ENCODE assay signal across 13 cellular contexts in the genomic region with DNA sequence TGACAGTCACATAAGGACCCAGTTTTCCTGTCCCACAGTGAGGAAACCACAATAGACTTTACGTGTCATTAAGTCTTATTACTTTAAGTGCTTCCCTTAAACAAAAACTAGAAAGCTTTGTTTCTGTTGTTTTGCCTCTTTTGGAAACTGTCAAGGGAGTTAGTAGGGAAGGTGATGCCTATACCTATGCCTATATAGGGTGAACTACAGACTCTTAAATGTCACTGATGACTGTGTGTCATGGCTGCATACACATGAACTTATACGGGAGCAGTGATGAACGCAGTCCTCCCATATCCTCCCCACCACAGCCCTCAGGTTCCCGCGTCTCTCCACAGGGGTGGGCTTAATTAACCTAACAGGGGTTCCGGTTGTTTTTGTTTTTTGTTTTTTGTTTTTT.
DNase-seq lines count a peak whose midpoint lies in the region; ATAC-seq, FAIRE-seq and TF ChIP-seq lines count a peak whose summit lies in the region.
"Had no signal": no experiment of that assay in that cellular context is flagged by ENCODE, and none has a peak within 500 bp of the region (broad histone marks: within the 10 kb centered on the region; RNA-seq: fewer than 3 reads in every experiment).

No MANE protein-coding gene starts in this region.

- no peak for TF ChIP-seq CTCF in heart right ventricle (IDR thresholded peaks at IDR 0.05)
- no peak for TF ChIP-seq CTCF in kidney (IDR thresholded peaks at IDR 0.05; ENCODE audit: borderline replicate concordance, extremely low read depth, insufficient read depth)
- TF ChIP-seq CTCF in psoas muscle (IDR thresholded peaks at IDR 0.05) = no peak

- peaks cover 14 to 44% (median 33%) of the 10 kb centered on the region in 9 donors for H3K4me1 ChIP-seq in heart right ventricle
- peaks cover 0 to 2% of the 10 kb centered on the region in 2 donors for H3K4me1 ChIP-seq in kidney (ENCODE audit: control insufficient read depth in 1 of 2, insufficient read depth in 1 of 2, low read depth in 1 of 2, low read length in 2 of 2)
- peaks cover 35% of the 10 kb centered on the region for H3K4me1 ChIP-seq in psoas muscle
- no peaks in the 10 kb centered on the region for H3K4me1 ChIP-seq in urinary bladder (ENCODE audit: insufficient read depth)

- H3K9me3 ChIP-seq in heart right ventricle = no peaks in the 10 kb centered on the region
- no peaks in the 10 kb centered on the region for H3K9me3 ChIP-seq in kidney (ENCODE audit: control insufficient read depth in 1 of 2, low read length in 2 of 2)
- H3K9me3 ChIP-seq in psoas muscle = no peaks in the 10 kb centered on the region

- DNase-seq in heart right ventricle (no peak), cardiac septum (ENCODE audit: low spot score) (no peak), kidney (no peak), psoas muscle (no peak), HPDE6-E6E7 (ENCODE audit: extremely low spot score) (no peak), G401 (ENCODE audit: low spot score) (no peak), inferior parietal cortex (ENCODE audit: extremely low spot score) (no peak)
- DNase-seq: CD4-positive, alpha-beta T cell; hippocampal formation; NCI-H748 treated with DMSO at 0.1 percent for 48 hours had no signal

- no peak for FAIRE-seq in kidney (lab: Jason Lieb, UNC)
- FAIRE-seq: RCC 7860 had no signal

- 83 to 87% methylated on average over 6 of the region's 6 CpGs for WGBS in heart right ventricle, 2 donors
- WGBS in psoas muscle, 3 donors = 90 to 93% (median 92%) methylated on average over 6 of the region's 6 CpGs
- WGBS in urinary bladder = 73% methylated on average over 6 of the region's 6 CpGs

- H3K9ac ChIP-seq in kidney (ENCODE audit: low read length in 2 of 2) = no peak overlapping the region

- in situ Hi-C loops in G401 (cut with HindIII; ENCODE audit: low sequenced_read_pairs) = no loop called here

- H3K27ac ChIP-seq in heart right ventricle = peak overlapping the region; percentile 31 to 96 (median 88)
- H3K27ac ChIP-seq in kidney (ENCODE audit: low read depth in 2 of 2, low read length in 2 of 2) = peak overlapping the region; percentile 1 to 29
- peak overlapping the region; percentile 82 for H3K27ac ChIP-seq in psoas muscle
- H3K27ac ChIP-seq in urinary bladder (ENCODE audit: low read depth) = peak overlapping the region; percentile 68

- no peaks in the 10 kb centered on the region for H3K27me3 ChIP-seq in heart right ventricle
- H3K27me3 ChIP-seq in psoas muscle (ENCODE audit: insufficient read depth in 3 of 3, low read length in 2 of 3) = no peaks in the 10 kb centered on the region

- H3K36me3 ChIP-seq in heart right ventricle (no peaks in the 10 kb centered on the region), kidney (ENCODE audit: control insufficient read depth in 1 of 2, insufficient read depth in 2 of 2, low read length in 2 of 2) (no peaks in the 10 kb centered on the region), psoas muscle (ENCODE audit: insufficient read depth in 1 of 2, low read depth in 1 of 2) (no peaks in the 10 kb centered on the region), urinary bladder (ENCODE audit: insufficient read depth) (no peaks in the 10 kb centered on the region)

- intact Hi-C loops in heart right ventricle (cut with DNase I) (loop anchor here in 2 of 10 donors (5.0 to 10.0 kb wide), 3 partner anchors 91 to 152 kb away; no protein-coding TSS in a partner anchor), cardiac septum (cut with DNase I) (no loop called here), kidney (cut with DNase I) (no loop called here), psoas muscle (cut with DNase I) (loop anchor here (5.0 to 10.0 kb wide), 2 partner anchors 86 to 88 kb away; no protein-coding TSS in a partner anchor)

- H3K4me3 ChIP-seq in heart right ventricle (no peak overlapping the region), kidney (ENCODE audit: low read length in 2 of 2) (no peak overlapping the region), psoas muscle (no peak overlapping the region), urinary bladder (ENCODE audit: low read depth, low read length) (no peak overlapping the region)

- ATAC-seq in heart right ventricle (no peak), psoas muscle (peak in 1 of 4 donors; percentile 19)
- ATAC-seq: activated naive CD4-positive, alpha-beta T cell treated with anti-CD3 and anti-CD28 coated beads, Interleukin-2, amount 50 U/mL, for 72 hours had no signal

Comparison
In these comparisons a context has a peak if more than half of its experiments do, and no peak if none do; other contexts are left out.
1. H3K27ac ChIP-seq: peak in every context shown above with its lines; median percentile 88 in heart right ventricle; 82 in psoas muscle; 68 in urinary bladder; 15 in kidney.
2. intact Hi-C loops: an anchor here in psoas muscle (5.0 to 10.0 kb wide); none called in cardiac septum and kidney.